9 cellular contexts compared by ENCODE assay signal in genomic region chrX:53263597-53264094, GRCh38. TPM values are rescaled to one million over a fixed set of nuclear protein-coding genes. Genes with fewer than 3 reads are reported as not detected.
DNase-seq lines count a peak whose midpoint lies in the region; ATAC-seq and TF ChIP-seq lines count a peak whose summit lies in the region.
"Had no signal": no experiment of that assay in that cellular context is flagged by ENCODE, and none has a peak within 500 bp of the region (broad histone marks: within the 10 kb centered on the region; RNA-seq: fewer than 3 reads in every experiment).

No MANE protein-coding gene starts in this region.

- no peak overlapping the region for H3K27ac ChIP-seq in IMR-90 (ENCODE audit: insufficient read depth, low read length)
- H3K27ac ChIP-seq in MM.1S (ENCODE audit: low read length), result no peak overlapping the region

- H4K5ac ChIP-seq in IMR-90 (ENCODE audit: low read depth, low read length), result no peak overlapping the region

- H2AK5ac ChIP-seq in IMR-90 (ENCODE audit: low read depth, low read length), result peak overlapping the region; percentile 27

- peak overlapping the region; percentile 45; the same call in 1 of the 2 replicates for H3K4ac ChIP-seq in IMR-90 (ENCODE audit: low read depth, low read length)

- H4K8ac ChIP-seq in IMR-90 (ENCODE audit: low read depth in 2 of 2, low read length in 2 of 2), result no peak overlapping the region

- no TSS peak for BruUV-seq in IMR-90 (replicated peaks; lab: Mats Ljungman, UMichigan)

- H2AK9ac ChIP-seq in IMR-90 (replicated peaks; ENCODE audit: low read depth, low read length, poor library complexity), result no peak overlapping the region

- dilution Hi-C loops in IMR-90 (cut with HindIII; ENCODE audit: low sequenced_read_pairs, unreplicated experiment), result no loop called here

- H3K79me2 ChIP-seq in MM.1S (ENCODE audit: low read length), result no peaks in the 10 kb centered on the region

- no peak for TF ChIP-seq RAD21 in IMR-90 (IDR thresholded peaks at IDR 0.05; ENCODE audit: low read length)

- H3K9ac ChIP-seq in IMR-90 (ENCODE audit: low read depth, low read length) (no peak overlapping the region), MM.1S (ENCODE audit: low read length) (no peak overlapping the region)

- H3K9me1 ChIP-seq in IMR-90 (ENCODE audit: insufficient read depth, low read length), result peaks cover 24% of the 10 kb centered on the region

- H3K27me3 ChIP-seq in IMR-90 (ENCODE audit: control insufficient read depth, insufficient read depth, low read length), result peaks cover 27% of the 10 kb centered on the region; the same call in 1 of the 2 replicates
- no peaks in the 10 kb centered on the region for H3K27me3 ChIP-seq in H7 (ENCODE audit: control insufficient read depth, insufficient read depth, low read length)
- H3K27me3 ChIP-seq in MM.1S (replicated peaks; ENCODE audit: insufficient read depth, low read length), result no peaks in the 10 kb centered on the region

- TF ChIP-seq CTCF in IMR-90 (conservative IDR thresholded peaks at IDR 0.05; ENCODE audit: low read depth, low read length) (no peak), MM.1S (IDR thresholded peaks at IDR 0.05; ENCODE audit: low read length) (no peak)

- no peaks in the 10 kb centered on the region for H3K9me2 ChIP-seq in MM.1S (replicated peaks; ENCODE audit: insufficient read depth, low read length)

- POLR2A ChIA-PET in IMR-90 (lab: Charles Lee; ENCODE audit: unreplicated experiment), result no interaction called here

- DNase-seq in ACHN (peak; percentile 69), IMR-90 (peak; percentile 71), kidney tubule cell (ENCODE audit: low spot score) (peak; percentile 96), H7 (no peak), MM.1S (no peak)
- peak; percentile 68 for DNase-seq in activated CD8-positive, alpha-beta memory T cell treated with anti-CD3 and anti-CD28 coated beads, Interleukin-2, amount 50 U/mL, for 48 hours
- DNase-seq: naive B cell had no signal

- 0 out of 2 replicates have a peak overlapping the region, but pooled peaks have one; percentile 10 for H3K14ac ChIP-seq in IMR-90 (replicated peaks; ENCODE audit: low read depth, low read length)

- H3F3A ChIP-seq in MM.1S (ENCODE audit: insufficient read depth, low read length), result no peaks in the 10 kb centered on the region

- peak overlapping the region; percentile 4 for H2BK120ac ChIP-seq in IMR-90 (ENCODE audit: low read depth, low read length)

- in situ Hi-C loops in ACHN (cut with HindIII; ENCODE audit: low pct_ligation_motif_present, low pct_unique_long_range_greater_than_20kb, low sequenced_read_pairs), result no loop called here
- in situ Hi-C loops in IMR-90 (cut with MboI; ENCODE audit: low sequenced_read_pairs), result no loop called here

- H4K20me1 ChIP-seq in IMR-90 (ENCODE audit: insufficient read depth, low read length) (peaks cover 23% of the 10 kb centered on the region; the same call in 1 of the 2 replicates), MM.1S (ENCODE audit: insufficient read depth, low read length) (no peaks in the 10 kb centered on the region)

- 48% methylated on average over 6 of the region's 11 CpGs; no CpG with 5 or more reads in 1 of the 2 experiments for WGBS in IMR-90 (ENCODE audit: extremely low coverage in 2 of 2, insufficient read length in 1 of 2), 2 experiments

- 0 out of 3 replicates have a peak overlapping the region, but pooled peaks have one; percentile 47 for H2BK15ac ChIP-seq in IMR-90 (ENCODE audit: low read depth, low read length)

- no peak overlapping the region for H2BK5ac ChIP-seq in IMR-90 (ENCODE audit: low read depth, low read length, poor library complexity, severe bottlenecking)

- ATAC-seq in IMR-90 (ENCODE audit: low read depth) (peak; percentile 40), HG03469 (IDR thresholded peaks at IDR 0.05; ENCODE audit: unreplicated experiment) (no peak), GM21825 (IDR thresholded peaks at IDR 0.05; ENCODE audit: unreplicated experiment) (no peak)

- no peaks in the 10 kb centered on the region for H3K9me3 ChIP-seq in IMR-90 (ENCODE audit: control insufficient read depth, insufficient read depth, low read length)
- no peaks in the 10 kb centered on the region for H3K9me3 ChIP-seq in MM.1S (replicated peaks; ENCODE audit: insufficient read depth, low read length)

- intact Hi-C loops in IMR-90 (cut with micrococcal nuclease), result no loop called here

- H3K4me1 ChIP-seq in IMR-90 (ENCODE audit: control insufficient read depth, insufficient read depth, low read length) (peaks cover 24% of the 10 kb centered on the region), MM.1S (ENCODE audit: low read length) (no peaks in the 10 kb centered on the region)

- CTCF ChIA-PET in IMR-90 (lab: Yijun Ruan, JAX), result interaction anchor here (0.8 kb wide), 1 partner anchor 18 kb away, joined by 3 read pairs; no protein-coding TSS in a partner anchor

- peaks cover 0 to 17% of the 10 kb centered on the region in 2 experiments; a peak in 1 of 4 replicates for H3K79me1 ChIP-seq in IMR-90 (ENCODE audit: low read depth in 1 of 2, low read length in 2 of 2)

- peak overlapping the region; percentile 14; the same call in 1 of the 2 replicates for H4K91ac ChIP-seq in IMR-90 (ENCODE audit: insufficient read depth, low read depth, low read length)

- no peak overlapping the region for H3K4me3 ChIP-seq in IMR-90 (ENCODE audit: insufficient read depth, low read depth, low read length)
- H3K4me3 ChIP-seq in H7 (ENCODE audit: insufficient read depth, low read depth, low read length), result no peak overlapping the region
- H3K4me3 ChIP-seq in MM.1S (ENCODE audit: low read length), result no peak overlapping the region

- H3K23ac ChIP-seq in IMR-90 (ENCODE audit: low read depth, low read length), result no peak overlapping the region

- TF ChIP-seq POLR2A in IMR-90 (IDR thresholded peaks at IDR 0.05; ENCODE audit: low read depth, low read length), result no peak

- 0 out of 2 replicates have a peak overlapping the region, but pooled peaks have one; percentile 26 for H2BK20ac ChIP-seq in IMR-90 (ENCODE audit: low read depth, low read length)

- H2AFZ ChIP-seq in IMR-90 (replicated peaks; ENCODE audit: low read length, poor library complexity), result peak overlapping the region; percentile 68
- H2AFZ ChIP-seq in MM.1S (ENCODE audit: low read length), result no peak overlapping the region

- H3K18ac ChIP-seq in IMR-90 (ENCODE audit: low read depth, low read length), result no peak overlapping the region

- H3K56ac ChIP-seq in IMR-90 (ENCODE audit: extremely low read depth, insufficient read depth, low read length), result no peak overlapping the region

- no peaks in the 10 kb centered on the region for H3K36me3 ChIP-seq in IMR-90 (ENCODE audit: control insufficient read depth, insufficient read depth, low read length)
- no peaks in the 10 kb centered on the region for H3K36me3 ChIP-seq in H7 (replicated peaks; ENCODE audit: control insufficient read depth, insufficient read depth, low read length)
- H3K36me3 ChIP-seq in MM.1S (replicated peaks; ENCODE audit: insufficient read depth, low read length), result no peaks in the 10 kb centered on the region

- H3K4me2 ChIP-seq in IMR-90 (ENCODE audit: low read depth, low read length), result no peak overlapping the region
- H3K4me2 ChIP-seq in MM.1S (ENCODE audit: low read depth, low read length), result no peak overlapping the region

TF ChIP-seq in IMR-90, 13 proteins besides CTCF, POLR2A, EP300 and RAD21:
- 0 out of 2 replicates have a peak, but pooled peaks have one; percentile 22 for TF ChIP-seq NFE2L2 (IDR thresholded peaks at IDR 0.05; ENCODE audit: low read depth, low read length)
- no peak for TF ChIP-seq BHLHE40 (IDR thresholded peaks at IDR 0.05; ENCODE audit: low read depth, low read length)
- no peak for TF ChIP-seq CHD1 (IDR thresholded peaks at IDR 0.05; ENCODE audit: low read depth, low read length)
- TF ChIP-seq FOS (IDR thresholded peaks at IDR 0.05; ENCODE audit: low read depth, low read length), result peak; percentile 36; the same call in 1 of the 2 replicates

RNA-seq across cellular contexts. Expression of gene IQSEC2, which starts 17.7 kb away (rescaled TPM):
- 2.5 and 3.9 TPM in 2 replicates for total RNA-seq in IMR-90 (2012; rRNA removed)
- polyA plus RNA-seq in IMR-90 (2012; rRNA removed), result 11.4 and 13.0 TPM in 2 replicates
- 11.5 and 14.2 TPM in 2 replicates for polyA plus RNA-seq in IMR-90 (2012; cell fraction: cytosol; rRNA removed)
- 17.3 and 23.1 TPM in 2 replicates for polyA plus RNA-seq in IMR-90 (2012; cell fraction: nucleus; rRNA removed; ENCODE audit: low replicate concordance)
- 13.4 and 16.9 TPM in 2 replicates for total RNA-seq in H7 (2014; rRNA removed; shearing (Covaris generic))

RNA-seq across cellular contexts. Expression of gene KDM5C, which starts 38.6 kb away (rescaled TPM):
- 65.8 and 84.6 TPM in 2 replicates for total RNA-seq in IMR-90 (2012; rRNA removed)
- polyA plus RNA-seq in IMR-90 (2012; rRNA removed), result 75.4 and 75.8 TPM in 2 replicates
- polyA plus RNA-seq in IMR-90 (2012; cell fraction: cytosol; rRNA removed), result 55.1 and 56.5 TPM in 2 replicates
- 183 and 297 TPM in 2 replicates for polyA plus RNA-seq in IMR-90 (2012; cell fraction: nucleus; rRNA removed; ENCODE audit: low replicate concordance)
- total RNA-seq in H7 (2014; rRNA removed; shearing (Covaris generic)), result 68.1 and 69.3 TPM in 2 replicates

Comparison
In these comparisons a context has a peak if more than half of its experiments do, and no peak if none do; other contexts are left out.
1. DNase-seq: peak in ACHN (single experiment), IMR-90 (single experiment), activated CD8-positive, alpha-beta memory T cell treated with anti-CD3 and anti-CD28 coated beads, Interleukin-2, amount 50 U/mL, for 48 hours (single experiment) and kidney tubule cell (single experiment); none in H7 (single experiment) and MM.1S (single experiment).